ENCODE assay signal across 1 cellular context in the genomic region with DNA sequence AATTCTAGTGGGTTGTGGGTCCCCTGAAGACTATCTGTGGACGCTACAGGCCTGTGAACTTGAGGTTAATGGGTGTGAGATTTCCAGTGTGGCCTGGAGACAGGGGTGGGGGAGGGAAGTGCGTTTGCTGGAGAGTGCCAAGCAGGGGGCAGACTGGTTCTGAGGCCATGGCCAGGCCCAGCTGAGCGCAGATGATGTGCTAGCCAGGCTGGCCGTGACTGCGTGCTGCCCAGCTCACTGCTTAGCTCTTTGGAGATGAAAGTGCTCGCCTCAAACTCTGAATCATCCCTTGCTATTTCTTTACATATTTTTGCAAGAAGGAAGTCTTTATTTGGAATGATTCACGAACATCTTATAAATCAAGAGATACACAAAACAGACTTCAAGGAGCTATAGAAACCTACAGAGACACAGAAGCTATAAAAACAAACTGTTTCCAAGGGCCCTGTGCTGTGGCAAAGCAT.
TF ChIP-seq lines count a peak whose summit lies in the region.

No MANE protein-coding gene starts in this region.

TF ChIP-seq in H1, 55 proteins besides CTCF, POLR2A, EP300 and RAD21:
- no peak for TF ChIP-seq JUN (IDR thresholded peaks at IDR 0.05; ENCODE audit: low read depth, low read length)
- no peak for TF ChIP-seq SRF (IDR thresholded peaks at IDR 0.05; ENCODE audit: low read depth, low read length)
- TF ChIP-seq SP4 (IDR thresholded peaks at IDR 0.05; ENCODE audit: low read length), result no peak
- no peak for TF ChIP-seq EZH2 (IDR thresholded peaks at IDR 0.05; ENCODE audit: low read depth, low read length, severe bottlenecking)
- no peak for TF ChIP-seq GTF2F1 (IDR thresholded peaks at IDR 0.05; ENCODE audit: borderline replicate concordance, low read depth, low read length)
- no peak for TF ChIP-seq TBP (IDR thresholded peaks at IDR 0.05; ENCODE audit: low read depth, low read length)
- TF ChIP-seq, protein P1, sequence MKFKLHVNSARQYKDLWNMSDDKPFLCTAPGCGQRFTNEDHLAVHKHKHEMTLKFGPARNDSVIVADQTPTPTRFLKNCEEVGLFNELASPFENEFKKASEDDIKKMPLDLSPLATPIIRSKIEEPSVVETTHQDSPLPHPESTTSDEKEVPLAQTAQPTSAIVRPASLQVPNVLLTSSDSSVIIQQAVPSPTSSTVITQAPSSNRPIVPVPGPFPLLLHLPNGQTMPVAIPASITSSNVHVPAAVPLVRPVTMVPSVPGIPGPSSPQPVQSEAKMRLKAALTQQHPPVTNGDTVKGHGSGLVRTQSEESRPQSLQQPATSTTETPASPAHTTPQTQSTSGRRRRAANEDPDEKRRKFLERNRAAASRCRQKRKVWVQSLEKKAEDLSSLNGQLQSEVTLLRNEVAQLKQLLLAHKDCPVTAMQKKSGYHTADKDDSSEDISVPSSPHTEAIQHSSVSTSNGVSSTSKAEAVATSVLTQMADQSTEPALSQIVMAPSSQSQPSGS (IDR thresholded peaks at IDR 0.05; ENCODE audit: low read length), result no peak
- no peak for TF ChIP-seq CBX5 (IDR thresholded peaks at IDR 0.05; ENCODE audit: low read depth, low read length)
- no peak for TF ChIP-seq BACH1 (IDR thresholded peaks at IDR 0.05; ENCODE audit: low read length)
- TF ChIP-seq CHD7 (IDR thresholded peaks at IDR 0.05; ENCODE audit: insufficient replicate concordance, low read length), result no peak
- TF ChIP-seq CTBP2 (IDR thresholded peaks at IDR 0.05; ENCODE audit: borderline replicate concordance, insufficient read depth, insufficient read length, low read length), result no peak
- no peak for TF ChIP-seq SIN3A (conservative IDR thresholded peaks at IDR 0.05 in 1 of 2, IDR thresholded peaks at IDR 0.05 in 1 of 2; ENCODE audit: low read depth in 1 of 2, low read length in 2 of 2)
- TF ChIP-seq RFX5 (IDR thresholded peaks at IDR 0.05; ENCODE audit: borderline replicate concordance, low read depth, low read length), result no peak
- no peak for TF ChIP-seq CHD1 (IDR thresholded peaks at IDR 0.05; ENCODE audit: low read depth, low read length)
